Comparison of ENCODE assay signal across 13 cellular contexts in the genomic region with DNA sequence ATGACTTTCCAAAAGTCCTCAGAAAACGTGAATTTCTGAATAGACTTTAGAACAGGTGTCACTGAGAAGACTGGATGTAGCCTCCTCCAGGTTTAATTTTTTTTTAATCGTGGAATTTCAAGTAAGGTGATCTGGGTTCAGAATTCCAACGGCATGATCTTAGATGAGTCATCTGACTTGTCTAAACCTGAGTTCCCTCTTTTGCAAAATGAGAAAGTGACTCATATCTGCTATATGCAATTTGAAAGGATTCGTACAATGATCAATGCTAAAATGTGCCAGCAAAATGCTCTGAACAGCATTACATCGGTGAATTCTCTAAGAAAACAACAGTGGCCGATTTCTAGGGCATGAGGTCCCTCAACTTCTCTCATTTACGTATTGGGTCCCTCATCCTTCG.
A peak's percentile ranks its signal among the peaks of the same experiment; 100 is the strongest.
DNase-seq lines count a peak whose midpoint lies in the region; ATAC-seq, FAIRE-seq and TF ChIP-seq lines count a peak whose summit lies in the region.
"Had no signal": no experiment of that assay in that cellular context is flagged by ENCODE, and none has a peak within 500 bp of the region (broad histone marks: within the 10 kb centered on the region; RNA-seq: fewer than 3 reads in every experiment).

No MANE protein-coding gene starts in this region.

- no peak for FAIRE-seq in HepG2 (lab: Jason Lieb, UNC)

- no peaks in the 10 kb centered on the region for H3K9me3 Mint-ChIP-seq in mesothelial cell of epicardium
- H3K9me3 Mint-ChIP-seq in activated T-cell treated with anti-CD3 and anti-CD28 coated beads, Interleukin-2, amount 50 U/mL, for 4 hours: no peaks in the 10 kb centered on the region
- H3K9me3 Mint-ChIP-seq: central memory CD8-positive, alpha-beta T cell had no signal

- peaks cover 2% of the 10 kb centered on the region for H3K36me3 Mint-ChIP-seq in mesothelial cell of epicardium
- H3K36me3 Mint-ChIP-seq in activated T-cell treated with anti-CD3 and anti-CD28 coated beads, Interleukin-2, amount 50 U/mL, for 4 hours (ENCODE audit: insufficient read depth): no peaks in the 10 kb centered on the region
- H3K36me3 Mint-ChIP-seq: stimulated activated memory B cell treated with anti-CD40 and anti-IgM and Interleukin-4, amounts not matched to agents 10 μg/mL and 1 μg/mL and 100 μg/mL, for 72 hours had no signal

- H3K4me1 Mint-ChIP-seq in mesothelial cell of epicardium: peaks cover 12% of the 10 kb centered on the region
- H3K4me1 Mint-ChIP-seq in activated T-cell treated with anti-CD3 and anti-CD28 coated beads, Interleukin-2, amount 50 U/mL, for 4 hours (ENCODE audit: low read depth): no peaks in the 10 kb centered on the region
- H3K4me1 Mint-ChIP-seq: central memory CD8-positive, alpha-beta T cell; stimulated activated memory B cell treated with anti-CD40 and anti-IgM and Interleukin-4, amounts not matched to agents 10 μg/mL and 1 μg/mL and 100 μg/mL, for 72 hours had no signal

- no peak overlapping the region for H3K4me3 Mint-ChIP-seq in mesothelial cell of epicardium
- no peak overlapping the region for H3K4me3 Mint-ChIP-seq in activated T-cell treated with anti-CD3 and anti-CD28 coated beads, Interleukin-2, amount 50 U/mL, for 4 hours
- H3K4me3 Mint-ChIP-seq: central memory CD8-positive, alpha-beta T cell; stimulated activated memory B cell treated with anti-CD40 and anti-IgM and Interleukin-4, amounts not matched to agents 10 μg/mL and 1 μg/mL and 100 μg/mL, for 72 hours had no signal

- 41% methylated on average over 8 of the region's 8 CpGs for WGBS in HepG2 (ENCODE audit: low lambda C conversion rate)
- WGBS in right lobe of liver (ENCODE audit: insufficient coverage, low coverage, low lambda C conversion rate, missing lambda C conversion rate): 69% methylated on average over 8 of the region's 8 CpGs

- H3K9ac ChIP-seq in HepG2 (ENCODE audit: insufficient read depth, low read depth, low read length): no peak overlapping the region
- H3K9ac ChIP-seq: BLaER1 had no signal

- H3K9me3 ChIP-seq in HepG2 (ENCODE audit: low read length) (no peaks in the 10 kb centered on the region), right lobe of liver (no peaks in the 10 kb centered on the region)

- no peak for ATAC-seq in HepG2
- no peak for ATAC-seq in right lobe of liver
- no peak for ATAC-seq in GM18909 (IDR thresholded peaks at IDR 0.05; ENCODE audit: poor library complexity, unreplicated experiment)
- no peak for ATAC-seq in activated T-cell treated with anti-CD3 and anti-CD28 coated beads, Interleukin-2, amount 50 U/mL, for 4 hours
- ATAC-seq: stimulated activated memory B cell treated with anti-CD40 and anti-IgM and Interleukin-4, amounts not matched to agents 10 μg/mL and 1 μg/mL and 100 μg/mL, for 72 hours had no signal

- TF ChIP-seq EP300 in HepG2 (IDR thresholded peaks at IDR 0.05; ENCODE audit: low read depth in 2 of 2, low read length in 2 of 2): no peak
- TF ChIP-seq EP300 in HepG2 (CRISPR knock-in tag; IDR thresholded peaks at IDR 0.05; ENCODE audit: borderline replicate concordance): no peak

- no peaks in the 10 kb centered on the region for H3K36me3 ChIP-seq in HepG2 (replicated peaks in 1 of 2; ENCODE audit: control insufficient read depth in 1 of 2, insufficient read depth in 2 of 2, low read length in 2 of 2)
- no peaks in the 10 kb centered on the region for H3K36me3 ChIP-seq in right lobe of liver
- H3K36me3 ChIP-seq: BLaER1 had no signal

- intact Hi-C loops in HepG2 (cut with micrococcal nuclease; ENCODE audit: unreplicated experiment) (no loop called here), right lobe of liver (cut with DNase I) (no loop called here)

- H3K27ac ChIP-seq in HepG2 (ENCODE audit: extremely low read length, insufficient read depth, low read length) (no peak overlapping the region), right lobe of liver (peak overlapping the region in 1 of 3 donors; percentile 58)
- H3K27ac ChIP-seq: BLaER1 had no signal

- H3K27ac Mint-ChIP-seq in mesothelial cell of epicardium: peak overlapping the region; percentile 95
- H3K27ac Mint-ChIP-seq: stimulated activated memory B cell treated with anti-CD40 and anti-IgM and Interleukin-4, amounts not matched to agents 10 μg/mL and 1 μg/mL and 100 μg/mL, for 72 hours had no signal

- no peak overlapping the region for H3K4me3 ChIP-seq in HepG2 (replicated peaks in 1 of 3; ENCODE audit: insufficient read depth in 1 of 3, low read depth in 2 of 3, low read length in 3 of 3)
- no peak overlapping the region for H3K4me3 ChIP-seq in right lobe of liver
- no peak overlapping the region for H3K4me3 ChIP-seq in astrocyte of the spinal cord (ENCODE audit: low read depth, low read length)
- H3K4me3 ChIP-seq: BLaER1 had no signal

- no peak for TF ChIP-seq POLR2A in HepG2 (IDR thresholded peaks at IDR 0.05; ENCODE audit: insufficient read depth in 1 of 2, low read depth in 2 of 2, low read length in 2 of 2)
- TF ChIP-seq POLR2A in right lobe of liver (IDR thresholded peaks at IDR 0.05): no peak

- no peaks in the 10 kb centered on the region for H3K79me2 ChIP-seq in HepG2 (ENCODE audit: insufficient read depth, low read length)

- CTCF ChIA-PET in HepG2 (lab: Yijun Ruan, JAX; ENCODE audit: low intra/inter-chr PET ratio, low total read pairs): no interaction called here

- no peak for DNase-seq in HepG2 (ENCODE audit: low spot score)
- DNase-seq in right lobe of liver: no peak
- peak; percentile 58 for DNase-seq in astrocyte of the spinal cord (ENCODE audit: low read depth, low spot score)
- DNase-seq in mesothelial cell of epicardium (ENCODE audit: low spot score in 2 of 2, unreplicated experiment in 2 of 2): no peak
- no peak for DNase-seq in mesenteric fat pad (ENCODE audit: low spot score)
- DNase-seq in activated T-cell treated with anti-CD3 and anti-CD28 coated beads, Interleukin-2, amount 50 U/mL, for 4 hours: no peak
- no peak for DNase-seq in DMS153 treated with DMSO at 0.1 percent for 48 hours (lab: John Stamatoyannopoulos, UW; ENCODE audit: unreplicated experiment)
- DNase-seq: NCI-H1417 treated with DMSO at 0.1 percent for 48 hours, Right ventricle myocardium superior had no signal

- TF ChIP-seq RAD21 in HepG2 (CRISPR knock-in tag; IDR thresholded peaks at IDR 0.05): no peak

- H3K27me3 ChIP-seq in HepG2 (ENCODE audit: control insufficient read depth in 1 of 2, insufficient read depth in 2 of 2, low read length in 2 of 2) (peaks cover 4% of the 10 kb centered on the region in 2 experiments; a peak in 3 of 5 replicates), right lobe of liver (no peaks in the 10 kb centered on the region)
- H3K27me3 ChIP-seq: BLaER1 had no signal

- POLR2A ChIA-PET in HepG2 (lab: Yijun Ruan, JAX): no interaction called here

- TF ChIP-seq CTCF in HepG2 (CRISPR knock-in tag; IDR thresholded peaks at IDR 0.05) (no peak), right lobe of liver (IDR thresholded peaks at IDR 0.05) (no peak), astrocyte of the spinal cord (IDR thresholded peaks at IDR 0.05; ENCODE audit: low read depth, low read length) (no peak), mesothelial cell of epicardium (IDR thresholded peaks at IDR 0.05; ENCODE audit: unreplicated experiment) (no peak)

- H3K4me1 ChIP-seq in HepG2 (ENCODE audit: insufficient read depth, low read length): peaks cover 27% of the 10 kb centered on the region
- H3K4me1 ChIP-seq in right lobe of liver: peaks cover 0 to 7% (median 0%) of the 10 kb centered on the region in 4 donors

- H2AFZ ChIP-seq in HepG2 (ENCODE audit: low read length): no peak overlapping the region

- no peaks in the 10 kb centered on the region for H4K20me1 ChIP-seq in HepG2 (ENCODE audit: insufficient read depth, low read length)
- H4K20me1 ChIP-seq: BLaER1 had no signal

- in situ Hi-C loops in HepG2 (cut with HindIII; ENCODE audit: extremely low pct_ligation_motif_present, low pct_unique_long_range_greater_than_20kb) (no loop called here), astrocyte of the spinal cord (cut with HindIII; ENCODE audit: low sequenced_read_pairs) (no loop called here)

- no peaks in the 10 kb centered on the region for H3K27me3 Mint-ChIP-seq in mesothelial cell of epicardium (ENCODE audit: low read depth)
- H3K27me3 Mint-ChIP-seq in activated T-cell treated with anti-CD3 and anti-CD28 coated beads, Interleukin-2, amount 50 U/mL, for 4 hours (ENCODE audit: low read depth): peaks cover 15% of the 10 kb centered on the region

- no peak overlapping the region for H3K4me2 ChIP-seq in HepG2 (ENCODE audit: low read depth, low read length)
- H3K4me2 ChIP-seq: BLaER1 had no signal

- no TSS peak for BruUV-seq in HepG2 (replicated peaks; lab: Mats Ljungman, UMichigan)

TF ChIP-seq in HepG2, 621 proteins besides CTCF, POLR2A, EP300 and RAD21:
- TF ChIP-seq PRPF4 (IDR thresholded peaks at IDR 0.05; ENCODE audit: low read depth, low read length, poor library complexity, severe bottlenecking) (no peak), FOSL2 (CRISPR knock-in tag; IDR thresholded peaks at IDR 0.05) (0 out of 2 replicates have a peak, but pooled peaks have one; percentile 21)
